In genomic region chr22:28741200-28741757, GRCh38 we compare ENCODE assay signal across 1 cellular context.
TF ChIP-seq lines count a peak whose summit lies in the region.

No MANE protein-coding gene starts in this region.

TF ChIP-seq in GM23338, 12 proteins besides CTCF, POLR2A, EP300 and RAD21 (continued from another document):
- no peak for TF ChIP-seq ETS1 (IDR thresholded peaks at IDR 0.05)
TF ChIP-seq in GM23338: peak in this region for 0.
